In genomic region chr10:122298598-122299301, GRCh38 we compare ENCODE assay signal across 8 cellular contexts. TPM values are rescaled to one million over a fixed set of nuclear protein-coding genes. Genes with fewer than 3 reads are reported as not detected.
DNase-seq lines count a peak whose midpoint lies in the region; ATAC-seq lines count a peak whose summit lies in the region.

No MANE protein-coding gene starts in this region.

- H3K27me3 Mint-ChIP-seq in activated CD4-positive, alpha-beta memory T cell treated with anti-CD3 and anti-CD28 coated beads, Interleukin-2, amount 10 ng/mL, durations not matched to agents 7 days and 5 days: peaks cover 27% of the 10 kb centered on the region

- peak; percentile 58 for DNase-seq in SIG-M5 treated with dmso at 0.1 percent for 504 hours (lab: John Stamatoyannopoulos, UW; ENCODE audit: unreplicated experiment)
- DNase-seq in SIG-M5 (lab: John Stamatoyannopoulos, UW): no peak
- peak; percentile 68 for DNase-seq in NCI-H69 (lab: John Stamatoyannopoulos, UW)
- DNase-seq in activated CD4-positive, alpha-beta memory T cell treated with anti-CD3 and anti-CD28 coated beads, Interleukin-2, amount 10 ng/mL, durations not matched to agents 7 days and 5 days: peak; percentile 70
- peak; percentile 43 for DNase-seq in effector CD4-positive, alpha-beta T cell
- peak; percentile 82 to 85 for DNase-seq in lung microvascular endothelial cell (ENCODE audit: low read depth in 2 of 2)
- peak; percentile 49 for DNase-seq in stimulated activated CD8-positive, alpha-beta memory T cell treated with anti-CD3 and anti-CD28 coated beads, Interleukin-12 subunit alpha, Interleukin-12 subunit beta, amount 100 ng/mL, for 1 hour (ENCODE audit: low read depth)

- H3K9me3 Mint-ChIP-seq in activated CD4-positive, alpha-beta memory T cell treated with anti-CD3 and anti-CD28 coated beads, Interleukin-2, amount 10 ng/mL, durations not matched to agents 7 days and 5 days: no peaks in the 10 kb centered on the region

- H3K36me3 Mint-ChIP-seq in activated CD4-positive, alpha-beta memory T cell treated with anti-CD3 and anti-CD28 coated beads, Interleukin-2, amount 10 ng/mL, durations not matched to agents 7 days and 5 days (ENCODE audit: low read depth): no peaks in the 10 kb centered on the region

- CTCF ChIA-PET in activated CD4-positive, alpha-beta memory T cell treated with anti-CD3 and anti-CD28 coated beads, Interleukin-2, amount 10 ng/mL, durations not matched to agents 7 days and 5 days (lab: Charles Lee): interaction anchor here (0.6 to 5.6 kb wide), 29 partner anchors 8 to 405 kb away, joined by 3 to 87 read pairs (median 4); partner anchors contain the start of gene BTBD16

- no peak overlapping the region for H3K27ac Mint-ChIP-seq in activated CD4-positive, alpha-beta memory T cell treated with anti-CD3 and anti-CD28 coated beads, Interleukin-2, amount 10 ng/mL, durations not matched to agents 7 days and 5 days

- no peak overlapping the region for H3K4me3 Mint-ChIP-seq in activated CD4-positive, alpha-beta memory T cell treated with anti-CD3 and anti-CD28 coated beads, Interleukin-2, amount 10 ng/mL, durations not matched to agents 7 days and 5 days

- POLR2A ChIA-PET in activated CD4-positive, alpha-beta memory T cell treated with anti-CD3 and anti-CD28 coated beads, Interleukin-2, amount 10 ng/mL, durations not matched to agents 7 days and 5 days (lab: Charles Lee): no interaction called here

- H3K4me1 Mint-ChIP-seq in activated CD4-positive, alpha-beta memory T cell treated with anti-CD3 and anti-CD28 coated beads, Interleukin-2, amount 10 ng/mL, durations not matched to agents 7 days and 5 days: peaks cover 35% of the 10 kb centered on the region

- ATAC-seq in HG03196 (IDR thresholded peaks at IDR 0.05; ENCODE audit: unreplicated experiment): peak; percentile 66

RNA-seq across cellular contexts. Expression of gene BTBD16, which starts 27.7 kb away (rescaled TPM):
- not detected for total RNA-seq in activated CD4-positive, alpha-beta memory T cell treated with anti-CD3 and anti-CD28 coated beads, Interleukin-2, amount 10 ng/mL, durations not matched to agents 7 days and 5 days
- total RNA-seq in lung microvascular endothelial cell: under 0.01 TPM in 1 of 2 replicates, not detected in the other
